ENCODE assay signal across 21 cellular contexts in the genomic region with DNA sequence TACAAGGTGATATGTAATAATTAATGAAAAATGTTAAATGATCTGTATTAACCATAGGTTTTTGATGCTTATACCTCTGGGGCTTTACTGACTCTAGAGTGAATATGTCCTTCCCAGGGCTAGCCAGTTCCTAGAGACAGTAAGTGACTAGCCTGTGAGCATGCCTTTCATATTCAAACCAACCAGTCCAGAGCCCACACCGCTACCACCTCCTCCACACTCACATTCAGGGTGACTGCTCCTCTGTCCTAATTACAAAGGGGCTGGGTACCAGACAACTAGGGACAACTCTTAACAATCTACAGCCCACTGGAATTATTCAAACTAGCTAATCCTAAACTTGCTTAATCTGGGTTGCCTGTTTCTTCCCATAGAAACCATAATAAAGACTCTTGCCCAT. TPM values are rescaled to one million over a fixed set of nuclear protein-coding genes. Genes with fewer than 3 reads are reported as not detected.
A peak's percentile ranks its signal among the peaks of the same experiment; 100 is the strongest.
DNase-seq lines count a peak whose midpoint lies in the region; ATAC-seq and TF ChIP-seq lines count a peak whose summit lies in the region.
"Had no signal": no experiment of that assay in that cellular context is flagged by ENCODE, and none has a peak within 500 bp of the region (broad histone marks: within the 10 kb centered on the region; RNA-seq: fewer than 3 reads in every experiment).

No MANE protein-coding gene starts in this region.

- TF ChIP-seq POLR2A in adrenal gland (IDR thresholded peaks at IDR 0.05), result no peak

- H3K27ac ChIP-seq in adrenal gland, result no peak overlapping the region
- H3K27ac ChIP-seq: 22Rv1, BLaER1, C4-2B, GM23248 had no signal

- intact Hi-C loops in adrenal gland (cut with DNase I), result no loop called here

- H3K4me3 ChIP-seq in NT2/D1 (ENCODE audit: insufficient read length, low read depth), result no peak overlapping the region
- H3K4me3 ChIP-seq in adrenal gland, result no peak overlapping the region
- H3K4me3 ChIP-seq: BLaER1, GM12878, GM23248, HAP-1 had no signal

- 94 to 100% (median 100%) methylated on average over 1 of the region's 1 CpG for WGBS in adrenal gland, 4 donors

- no peaks in the 10 kb centered on the region for H3K27me3 Mint-ChIP-seq in activated naive CD4-positive, alpha-beta T cell treated with anti-CD3 and anti-CD28 coated beads, Interleukin-2, amount 10 ng/mL, durations not matched to agents 7 days and 5 days
- no peaks in the 10 kb centered on the region for H3K27me3 Mint-ChIP-seq in activated T-helper 17 cell treated with anti-CD3 and anti-CD28 coated beads, Interleukin-2, amount 50 U/mL, for 72 hours
- H3K27me3 Mint-ChIP-seq: B cell; CD4-positive, CD25-positive, alpha-beta regulatory T cell had no signal

- H3K36me3 ChIP-seq in NT2/D1 (ENCODE audit: insufficient read depth, insufficient read length, low read length) (peaks cover 12% of the 10 kb centered on the region), adrenal gland (replicated peaks in 1 of 2) (peaks cover 0 to 14% of the 10 kb centered on the region in 2 donors)

- no peaks in the 10 kb centered on the region for H3K4me1 Mint-ChIP-seq in activated naive CD4-positive, alpha-beta T cell treated with anti-CD3 and anti-CD28 coated beads, Interleukin-2, amount 10 ng/mL, durations not matched to agents 7 days and 5 days
- no peaks in the 10 kb centered on the region for H3K4me1 Mint-ChIP-seq in activated T-helper 17 cell treated with anti-CD3 and anti-CD28 coated beads, Interleukin-2, amount 50 U/mL, for 72 hours
- H3K4me1 Mint-ChIP-seq: B cell had no signal

- no peak for TF ChIP-seq CTCF in adrenal gland (IDR thresholded peaks at IDR 0.05)

- H3K4me1 ChIP-seq in NT2/D1 (ENCODE audit: insufficient read depth, insufficient read length) (no peaks in the 10 kb centered on the region), adrenal gland (replicated peaks in 1 of 2) (no peaks in the 10 kb centered on the region)
- H3K4me1 ChIP-seq: BLaER1, Caco-2, HAP-1 had no signal

- H3K27me3 ChIP-seq in NT2/D1 (ENCODE audit: insufficient read depth, insufficient read length) (no peaks in the 10 kb centered on the region), adrenal gland (no peaks in the 10 kb centered on the region)
- H3K27me3 ChIP-seq: BLaER1 had no signal

- H3K4me3 Mint-ChIP-seq in activated naive CD4-positive, alpha-beta T cell treated with anti-CD3 and anti-CD28 coated beads, Interleukin-2, amount 10 ng/mL, durations not matched to agents 7 days and 5 days, result no peak overlapping the region
- no peak overlapping the region for H3K4me3 Mint-ChIP-seq in activated T-helper 17 cell treated with anti-CD3 and anti-CD28 coated beads, Interleukin-2, amount 50 U/mL, for 72 hours
- H3K4me3 Mint-ChIP-seq: B cell; CD4-positive, CD25-positive, alpha-beta regulatory T cell; CD8-positive, alpha-beta T cell had no signal

- CTCF ChIA-PET in activated naive CD4-positive, alpha-beta T cell treated with anti-CD3 and anti-CD28 coated beads, Interleukin-2, amount 10 ng/mL, durations not matched to agents 7 days and 5 days (lab: Charles Lee), result no interaction called here

- peak; percentile 40 for ATAC-seq in activated T-helper 17 cell treated with anti-CD3 and anti-CD28 coated beads, Interleukin-2, amount 50 U/mL, for 72 hours (replicated peaks)
- ATAC-seq in GM21576 (IDR thresholded peaks at IDR 0.05; ENCODE audit: unreplicated experiment), result no peak
- ATAC-seq in GM19351 (IDR thresholded peaks at IDR 0.05; ENCODE audit: unreplicated experiment), result no peak
- ATAC-seq: CD8-positive, alpha-beta T cell; GM12878 had no signal

- H3K9me3 ChIP-seq in NT2/D1 (ENCODE audit: insufficient read depth, low read length) (no peaks in the 10 kb centered on the region), adrenal gland (replicated peaks in 1 of 3) (no peaks in the 10 kb centered on the region)
- H3K9me3 ChIP-seq: BLaER1, Caco-2, HAP-1 had no signal

- no peak overlapping the region for H3K9ac ChIP-seq in NT2/D1 (ENCODE audit: insufficient read length, low read depth)
- H3K9ac ChIP-seq: BLaER1, GM23248 had no signal

- peak overlapping the region; percentile 69 for H3K27ac Mint-ChIP-seq in activated naive CD4-positive, alpha-beta T cell treated with anti-CD3 and anti-CD28 coated beads, Interleukin-2, amount 10 ng/mL, durations not matched to agents 7 days and 5 days
- peak overlapping the region; percentile 14 for H3K27ac Mint-ChIP-seq in activated T-helper 17 cell treated with anti-CD3 and anti-CD28 coated beads, Interleukin-2, amount 50 U/mL, for 72 hours
- H3K27ac Mint-ChIP-seq: B cell; CD8-positive, alpha-beta T cell had no signal

- no peak for DNase-seq in activated naive CD4-positive, alpha-beta T cell treated with anti-CD3 and anti-CD28 coated beads, Interleukin-2, amount 10 ng/mL, durations not matched to agents 7 days and 5 days
- DNase-seq in activated naive CD4-positive, alpha-beta T cell (lab: John Stamatoyannopoulos, UW), result no peak
- DNase-seq in ELF-1 (ENCODE audit: low read depth, low spot score) (peak; percentile 12), NT2/D1 (ENCODE audit: low read depth, low spot score) (peak; percentile 3), adrenal gland (no peak)
- DNase-seq: Caco-2; CD4-positive, CD25-positive, alpha-beta regulatory T cell; CD8-positive, alpha-beta T cell; DMS153; DND-41; GDM1; GM23248 had no signal

- no peaks in the 10 kb centered on the region for H3K9me3 Mint-ChIP-seq in activated naive CD4-positive, alpha-beta T cell treated with anti-CD3 and anti-CD28 coated beads, Interleukin-2, amount 10 ng/mL, durations not matched to agents 7 days and 5 days
- no peaks in the 10 kb centered on the region for H3K9me3 Mint-ChIP-seq in activated T-helper 17 cell treated with anti-CD3 and anti-CD28 coated beads, Interleukin-2, amount 50 U/mL, for 72 hours
- H3K9me3 Mint-ChIP-seq: CD4-positive, CD25-positive, alpha-beta regulatory T cell; CD8-positive, alpha-beta T cell had no signal

- peaks cover 30% of the 10 kb centered on the region for H3K36me3 Mint-ChIP-seq in activated naive CD4-positive, alpha-beta T cell treated with anti-CD3 and anti-CD28 coated beads, Interleukin-2, amount 10 ng/mL, durations not matched to agents 7 days and 5 days
- H3K36me3 Mint-ChIP-seq in activated T-helper 17 cell treated with anti-CD3 and anti-CD28 coated beads, Interleukin-2, amount 50 U/mL, for 72 hours (ENCODE audit: low read depth), result peaks cover 55% of the 10 kb centered on the region

RNA-seq across cellular contexts. Expression of gene RALGAPA1, which starts 49.0 kb away (rescaled TPM):
- 10 to 100 TPM; 32.8 to 36.5 TPM for total RNA-seq in activated T-helper 17 cell treated with anti-CD3 and anti-CD28 coated beads, Interleukin-2, amount 50 U/mL, for 72 hours
- 100 to 1,000 TPM in 1 of 8 donors, 10 to 100 TPM in 7; 40.2 to 116 (median 74.2) TPM for total RNA-seq in adrenal gland
- polyA plus RNA-seq in adrenal gland, result 10 to 100 TPM; 31.7 to 49.1 (median 47.0) TPM

Comparison
In these comparisons a context has a peak if more than half of its experiments do, and no peak if none do; other contexts are left out.
1. DNase-seq: peak in ELF-1 (single experiment) and NT2/D1 (single experiment); none in activated naive CD4-positive, alpha-beta T cell treated with anti-CD3 and anti-CD28 coated beads, Interleukin-2, amount 10 ng/mL, durations not matched to agents 7 days and 5 days (single experiment), activated naive CD4-positive, alpha-beta T cell (0 of 4) and adrenal gland (0 of 7).